In the genomic region with DNA sequence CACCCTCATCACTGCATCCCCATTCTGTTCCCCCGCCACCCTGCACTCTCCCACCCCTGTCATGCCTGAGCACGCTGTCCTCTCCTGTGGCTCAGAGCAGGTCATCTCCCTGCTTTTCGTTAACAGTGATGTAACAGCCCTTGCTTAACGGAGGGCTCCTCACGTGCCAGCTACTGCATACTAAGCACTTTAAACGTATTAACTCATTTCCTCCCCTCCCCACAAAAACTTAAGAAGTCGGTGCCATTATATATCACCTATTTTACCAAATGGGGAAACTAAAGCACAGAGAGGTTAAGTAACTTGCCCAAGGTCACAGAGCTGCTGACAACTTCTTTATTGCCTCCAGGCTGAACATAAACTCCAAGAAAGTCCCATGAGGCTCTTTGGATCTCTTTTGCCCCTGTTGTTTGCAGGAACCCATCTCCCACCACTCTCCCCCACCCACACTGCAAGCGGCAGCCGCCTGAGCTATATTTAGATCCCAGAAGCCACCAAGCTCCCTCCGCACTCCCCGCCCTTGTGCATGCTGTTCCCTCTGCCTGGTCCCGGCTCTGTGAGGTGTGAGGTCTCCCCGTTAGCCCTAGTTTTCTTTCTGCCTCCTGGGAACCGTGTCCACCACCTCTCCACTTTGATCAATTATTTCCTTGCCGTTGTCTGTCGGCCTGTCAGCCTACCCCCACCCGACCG, we compare ENCODE assay signal across 1 cellular context.
A peak's percentile ranks its signal among the peaks of the same experiment; 100 is the strongest.
TF ChIP-seq lines count a peak whose summit lies in the region.

No MANE protein-coding gene starts in this region.

TF ChIP-seq in HEK293, 187 proteins besides CTCF, POLR2A, EP300 and RAD21 (continued from another document):
- TF ChIP-seq, protein P1, sequence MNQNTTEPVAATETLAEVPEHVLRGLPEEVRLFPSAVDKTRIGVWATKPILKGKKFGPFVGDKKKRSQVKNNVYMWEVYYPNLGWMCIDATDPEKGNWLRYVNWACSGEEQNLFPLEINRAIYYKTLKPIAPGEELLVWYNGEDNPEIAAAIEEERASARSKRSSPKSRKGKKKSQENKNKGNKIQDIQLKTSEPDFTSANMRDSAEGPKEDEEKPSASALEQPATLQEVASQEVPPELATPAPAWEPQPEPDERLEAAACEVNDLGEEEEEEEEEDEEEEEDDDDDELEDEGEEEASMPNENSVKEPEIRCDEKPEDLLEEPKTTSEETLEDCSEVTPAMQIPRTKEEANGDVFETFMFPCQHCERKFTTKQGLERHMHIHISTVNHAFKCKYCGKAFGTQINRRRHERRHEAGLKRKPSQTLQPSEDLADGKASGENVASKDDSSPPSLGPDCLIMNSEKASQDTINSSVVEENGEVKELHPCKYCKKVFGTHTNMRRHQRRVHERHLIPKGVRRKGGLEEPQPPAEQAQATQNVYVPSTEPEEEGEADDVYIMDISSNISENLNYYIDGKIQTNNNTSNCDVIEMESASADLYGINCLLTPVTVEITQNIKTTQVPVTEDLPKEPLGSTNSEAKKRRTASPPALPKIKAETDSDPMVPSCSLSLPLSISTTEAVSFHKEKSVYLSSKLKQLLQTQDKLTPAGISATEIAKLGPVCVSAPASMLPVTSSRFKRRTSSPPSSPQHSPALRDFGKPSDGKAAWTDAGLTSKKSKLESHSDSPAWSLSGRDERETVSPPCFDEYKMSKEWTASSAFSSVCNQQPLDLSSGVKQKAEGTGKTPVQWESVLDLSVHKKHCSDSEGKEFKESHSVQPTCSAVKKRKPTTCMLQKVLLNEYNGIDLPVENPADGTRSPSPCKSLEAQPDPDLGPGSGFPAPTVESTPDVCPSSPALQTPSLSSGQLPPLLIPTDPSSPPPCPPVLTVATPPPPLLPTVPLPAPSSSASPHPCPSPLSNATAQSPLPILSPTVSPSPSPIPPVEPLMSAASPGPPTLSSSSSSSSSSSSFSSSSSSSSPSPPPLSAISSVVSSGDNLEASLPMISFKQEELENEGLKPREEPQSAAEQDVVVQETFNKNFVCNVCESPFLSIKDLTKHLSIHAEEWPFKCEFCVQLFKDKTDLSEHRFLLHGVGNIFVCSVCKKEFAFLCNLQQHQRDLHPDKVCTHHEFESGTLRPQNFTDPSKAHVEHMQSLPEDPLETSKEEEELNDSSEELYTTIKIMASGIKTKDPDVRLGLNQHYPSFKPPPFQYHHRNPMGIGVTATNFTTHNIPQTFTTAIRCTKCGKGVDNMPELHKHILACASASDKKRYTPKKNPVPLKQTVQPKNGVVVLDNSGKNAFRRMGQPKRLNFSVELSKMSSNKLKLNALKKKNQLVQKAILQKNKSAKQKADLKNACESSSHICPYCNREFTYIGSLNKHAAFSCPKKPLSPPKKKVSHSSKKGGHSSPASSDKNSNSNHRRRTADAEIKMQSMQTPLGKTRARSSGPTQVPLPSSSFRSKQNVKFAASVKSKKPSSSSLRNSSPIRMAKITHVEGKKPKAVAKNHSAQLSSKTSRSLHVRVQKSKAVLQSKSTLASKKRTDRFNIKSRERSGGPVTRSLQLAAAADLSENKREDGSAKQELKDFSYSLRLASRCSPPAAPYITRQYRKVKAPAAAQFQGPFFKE (tag by site-specific recombination; IDR thresholded peaks at IDR 0.05; ENCODE audit: borderline replicate concordance) = no peak
- TF ChIP-seq MZF1 (tag by site-specific recombination; IDR thresholded peaks at IDR 0.05; ENCODE audit: borderline replicate concordance) (no peak), KLF9 (tag by site-specific recombination; IDR thresholded peaks at IDR 0.05; ENCODE audit: low read depth) (no peak), GLI2 (tag by site-specific recombination; IDR thresholded peaks at IDR 0.05; ENCODE audit: borderline replicate concordance, low read depth) (no peak), ZNF544 (tag by site-specific recombination; IDR thresholded peaks at IDR 0.05) (no peak), ZNF239 (tag by site-specific recombination; IDR thresholded peaks at IDR 0.05) (no peak), ZBTB20 (tag by site-specific recombination; IDR thresholded peaks at IDR 0.05) (no peak), ZNF560 (tag by site-specific recombination; IDR thresholded peaks at IDR 0.05; ENCODE audit: borderline replicate concordance) (no peak), ZNF391 (tag by site-specific recombination; IDR thresholded peaks at IDR 0.05; ENCODE audit: borderline replicate concordance, low read depth) (no peak), SP7 (tag by site-specific recombination; IDR thresholded peaks at IDR 0.05) (no peak), KLF1 (tag by site-specific recombination; IDR thresholded peaks at IDR 0.05) (no peak), ZNF76 (tag by site-specific recombination; IDR thresholded peaks at IDR 0.05; ENCODE audit: borderline replicate concordance, low read depth) (peak; percentile 75), MYNN (tag by site-specific recombination; IDR thresholded peaks at IDR 0.05; ENCODE audit: borderline replicate concordance) (no peak), ZNF404 (tag by site-specific recombination; IDR thresholded peaks at IDR 0.05) (no peak), IKZF3 (tag by site-specific recombination; IDR thresholded peaks at IDR 0.05) (no peak), SP2 (tag by site-specific recombination; IDR thresholded peaks at IDR 0.05) (0 out of 2 replicates have a peak, but pooled peaks have one; percentile 7)
- TF ChIP-seq, protein P2, sequence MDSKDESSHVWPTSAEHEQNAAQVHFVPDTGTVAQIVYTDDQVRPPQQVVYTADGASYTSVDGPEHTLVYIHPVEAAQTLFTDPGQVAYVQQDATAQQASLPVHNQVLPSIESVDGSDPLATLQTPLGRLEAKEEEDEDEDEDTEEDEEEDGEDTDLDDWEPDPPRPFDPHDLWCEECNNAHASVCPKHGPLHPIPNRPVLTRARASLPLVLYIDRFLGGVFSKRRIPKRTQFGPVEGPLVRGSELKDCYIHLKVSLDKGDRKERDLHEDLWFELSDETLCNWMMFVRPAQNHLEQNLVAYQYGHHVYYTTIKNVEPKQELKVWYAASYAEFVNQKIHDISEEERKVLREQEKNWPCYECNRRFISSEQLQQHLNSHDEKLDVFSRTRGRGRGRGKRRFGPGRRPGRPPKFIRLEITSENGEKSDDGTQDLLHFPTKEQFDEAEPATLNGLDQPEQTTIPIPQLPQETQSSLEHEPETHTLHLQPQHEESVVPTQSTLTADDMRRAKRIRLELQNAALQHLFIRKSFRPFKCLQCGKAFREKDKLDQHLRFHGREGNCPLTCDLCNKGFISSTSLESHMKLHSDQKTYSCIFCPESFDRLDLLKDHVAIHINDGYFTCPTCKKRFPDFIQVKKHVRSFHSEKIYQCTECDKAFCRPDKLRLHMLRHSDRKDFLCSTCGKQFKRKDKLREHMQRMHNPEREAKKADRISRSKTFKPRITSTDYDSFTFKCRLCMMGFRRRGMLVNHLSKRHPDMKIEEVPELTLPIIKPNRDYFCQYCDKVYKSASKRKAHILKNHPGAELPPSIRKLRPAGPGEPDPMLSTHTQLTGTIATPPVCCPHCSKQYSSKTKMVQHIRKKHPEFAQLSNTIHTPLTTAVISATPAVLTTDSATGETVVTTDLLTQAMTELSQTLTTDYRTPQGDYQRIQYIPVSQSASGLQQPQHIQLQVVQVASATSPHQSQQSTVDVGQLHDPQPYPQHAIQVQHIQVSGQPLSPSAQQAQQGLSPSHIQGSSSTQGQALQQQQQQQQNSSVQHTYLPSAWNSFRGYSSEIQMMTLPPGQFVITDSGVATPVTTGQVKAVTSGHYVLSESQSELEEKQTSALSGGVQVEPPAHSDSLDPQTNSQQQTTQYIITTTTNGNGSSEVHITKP (tag by site-specific recombination; IDR thresholded peaks at IDR 0.05) = no peak
- TF ChIP-seq, protein P3, sequence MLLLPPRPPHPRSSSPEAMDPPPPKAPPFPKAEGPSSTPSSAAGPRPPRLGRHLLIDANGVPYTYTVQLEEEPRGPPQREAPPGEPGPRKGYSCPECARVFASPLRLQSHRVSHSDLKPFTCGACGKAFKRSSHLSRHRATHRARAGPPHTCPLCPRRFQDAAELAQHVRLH (tag by site-specific recombination; IDR thresholded peaks at IDR 0.05) = peak; percentile 63; the same call in 1 of the 2 replicates
- TF ChIP-seq, protein P4, sequence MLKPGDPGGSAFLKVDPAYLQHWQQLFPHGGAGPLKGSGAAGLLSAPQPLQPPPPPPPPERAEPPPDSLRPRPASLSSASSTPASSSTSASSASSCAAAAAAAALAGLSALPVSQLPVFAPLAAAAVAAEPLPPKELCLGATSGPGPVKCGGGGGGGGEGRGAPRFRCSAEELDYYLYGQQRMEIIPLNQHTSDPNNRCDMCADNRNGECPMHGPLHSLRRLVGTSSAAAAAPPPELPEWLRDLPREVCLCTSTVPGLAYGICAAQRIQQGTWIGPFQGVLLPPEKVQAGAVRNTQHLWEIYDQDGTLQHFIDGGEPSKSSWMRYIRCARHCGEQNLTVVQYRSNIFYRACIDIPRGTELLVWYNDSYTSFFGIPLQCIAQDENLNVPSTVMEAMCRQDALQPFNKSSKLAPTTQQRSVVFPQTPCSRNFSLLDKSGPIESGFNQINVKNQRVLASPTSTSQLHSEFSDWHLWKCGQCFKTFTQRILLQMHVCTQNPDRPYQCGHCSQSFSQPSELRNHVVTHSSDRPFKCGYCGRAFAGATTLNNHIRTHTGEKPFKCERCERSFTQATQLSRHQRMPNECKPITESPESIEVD (tag by site-specific recombination; IDR thresholded peaks at IDR 0.05) = no peak
